In the genomic region with DNA sequence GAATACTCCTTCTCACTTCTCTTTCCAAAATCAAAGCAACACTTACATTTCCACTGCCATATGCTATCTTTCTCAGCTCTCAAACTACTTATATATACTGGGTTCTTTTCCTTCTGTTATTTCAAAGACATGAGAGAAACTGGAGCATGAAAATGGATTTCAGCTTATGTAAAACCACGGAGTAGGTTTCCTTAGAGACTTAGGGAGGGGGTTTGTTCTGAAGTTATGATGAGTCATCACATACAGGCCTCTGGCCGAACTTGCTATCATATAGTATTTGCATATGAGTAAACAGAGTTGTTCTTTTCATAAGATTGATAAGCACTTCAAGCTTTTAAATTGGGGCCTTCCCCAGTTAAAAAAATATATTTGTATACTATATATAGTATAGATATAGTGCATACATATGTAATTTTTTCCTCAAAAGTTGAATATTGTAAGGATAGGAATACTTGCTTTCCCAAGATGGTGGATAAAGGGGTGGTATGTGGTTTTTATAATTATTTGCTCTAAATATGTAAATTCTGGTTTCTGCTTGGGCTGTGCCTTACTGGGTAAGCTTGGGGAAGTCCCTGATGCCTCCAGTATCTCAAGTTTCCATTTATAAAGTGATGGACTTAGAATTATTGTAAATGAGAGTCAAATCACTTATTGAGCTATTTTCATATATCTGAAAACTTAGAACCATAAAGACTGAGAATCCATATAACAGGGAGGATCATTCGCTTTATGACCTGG, we compare ENCODE assay signal across 10 cellular contexts.
A peak's percentile ranks its signal among the peaks of the same experiment; 100 is the strongest.
DNase-seq lines count a peak whose midpoint lies in the region; ATAC-seq and TF ChIP-seq lines count a peak whose summit lies in the region.
"Had no signal": no experiment of that assay in that cellular context is flagged by ENCODE, and none has a peak within 500 bp of the region (broad histone marks: within the 10 kb centered on the region; RNA-seq: fewer than 3 reads in every experiment).

No MANE protein-coding gene starts in this region.

- DNase-seq in astrocyte of the spinal cord (ENCODE audit: low read depth, low spot score) = peak; percentile 68
- peak; percentile 16 for DNase-seq in renal cortical epithelial cell (ENCODE audit: low read depth)
- DNase-seq in thyroid gland = no peak
- no peak for DNase-seq in NCI-H69 (lab: John Stamatoyannopoulos, UW)
- DNase-seq: NCI-H510A; stimulated activated CD4-positive, alpha-beta T cell treated with anti-CD3 and anti-CD28 coated beads, Interleukin-15, amount 100 ng/mL, for 24 hours had no signal

- intact Hi-C loops in thyroid gland (cut with DNase I) = no loop called here

- TF ChIP-seq CTCF in astrocyte of the spinal cord (IDR thresholded peaks at IDR 0.05; ENCODE audit: low read depth, low read length) (no peak), thyroid gland (IDR thresholded peaks at IDR 0.05) (no peak)

- ATAC-seq in GM21360 (IDR thresholded peaks at IDR 0.05; ENCODE audit: unreplicated experiment) = peak; percentile 85
- ATAC-seq in HG03432 (IDR thresholded peaks at IDR 0.05; ENCODE audit: unreplicated experiment) = peak; percentile 83
- ATAC-seq in HG03045 (IDR thresholded peaks at IDR 0.05; ENCODE audit: unreplicated experiment) = no peak

- H3K4me1 ChIP-seq in thyroid gland = peaks cover 0 to 3% of the 10 kb centered on the region in 2 donors

- no peak for TF ChIP-seq POLR2A in thyroid gland (IDR thresholded peaks at IDR 0.05)

- no peak overlapping the region for H3K27ac ChIP-seq in thyroid gland
- H3K27ac ChIP-seq: coronary artery had no signal

- H3K36me3 ChIP-seq in thyroid gland = no peaks in the 10 kb centered on the region

- no peaks in the 10 kb centered on the region for H3K9me3 ChIP-seq in thyroid gland

- in situ Hi-C loops in astrocyte of the spinal cord (cut with HindIII; ENCODE audit: low sequenced_read_pairs) = no loop called here

- H3K4me3 ChIP-seq in astrocyte of the spinal cord (ENCODE audit: low read depth, low read length) (no peak overlapping the region), thyroid gland (replicated peaks in 1 of 3) (no peak overlapping the region)
- H3K4me3 ChIP-seq: coronary artery had no signal

- WGBS in thyroid gland, 2 donors = 76 to 77% methylated on average over 3 of the region's 3 CpGs

- H3K27me3 ChIP-seq in thyroid gland = no peaks in the 10 kb centered on the region

Comparison
In these comparisons a context has a peak if more than half of its experiments do, and no peak if none do; other contexts are left out.
1. DNase-seq: peak in astrocyte of the spinal cord (single experiment) and renal cortical epithelial cell (single experiment); none in thyroid gland (0 of 2) and NCI-H69 (single experiment).